ENCODE assay signal across 9 cellular contexts in genomic region chr9:682633-683508, GRCh38.
A peak's percentile ranks its signal among the peaks of the same experiment; 100 is the strongest.
DNase-seq lines count a peak whose midpoint lies in the region; ATAC-seq and TF ChIP-seq lines count a peak whose summit lies in the region.
"Had no signal": no experiment of that assay in that cellular context is flagged by ENCODE, and none has a peak within 500 bp of the region (broad histone marks: within the 10 kb centered on the region; RNA-seq: fewer than 3 reads in every experiment).

No MANE protein-coding gene starts in this region.

- no peaks in the 10 kb centered on the region for H3K9me3 ChIP-seq in Peyer's patch
- H3K9me3 ChIP-seq in endodermal cell (ENCODE audit: control insufficient read depth, low read length): peaks cover 8% of the 10 kb centered on the region
- no peaks in the 10 kb centered on the region for H3K9me3 ChIP-seq in tibial artery

- 71 to 79% methylated on average over 12 of the region's 12 CpGs for WGBS in endodermal cell (ENCODE audit: insufficient coverage in 1 of 2, insufficient read length in 1 of 2), 2 experiments

- DNase-seq in Peyer's patch (peak in 2 of 3 donors; percentile 68), endodermal cell (no peak), lung microvascular endothelial cell (ENCODE audit: low read depth in 2 of 2) (peak; percentile 73 to 77), tibial artery (no peak), NCI-H2171 treated with DMSO at 0.1 percent for 48 hours (lab: John Stamatoyannopoulos, UW) (no peak), CD1c-positive myeloid dendritic cell (ENCODE audit: extremely low spot score) (no peak)
- DNase-seq: immature natural killer cell had no signal

- no peak for TF ChIP-seq POLR2A in Peyer's patch (IDR thresholded peaks at IDR 0.05)

- no peaks in the 10 kb centered on the region for H3K4me1 ChIP-seq in Peyer's patch
- H3K4me1 ChIP-seq in endodermal cell (ENCODE audit: control insufficient read depth, insufficient read depth, low read length): peaks cover 11% of the 10 kb centered on the region
- H3K4me1 ChIP-seq in tibial artery: peaks cover 0 to 60% (median 32%) of the 10 kb centered on the region in 4 donors

- peaks cover 18% of the 10 kb centered on the region for H3K36me3 Mint-ChIP-seq in endodermal cell (ENCODE audit: low read depth)
- H3K36me3 Mint-ChIP-seq: immature natural killer cell had no signal

- no peak for ATAC-seq in HG03135 (IDR thresholded peaks at IDR 0.05; ENCODE audit: unreplicated experiment)
- ATAC-seq in HG02840 (IDR thresholded peaks at IDR 0.05; ENCODE audit: low FRiP score, unreplicated experiment): no peak

- H3K36me3 ChIP-seq in Peyer's patch (no peaks in the 10 kb centered on the region), endodermal cell (ENCODE audit: control insufficient read depth, insufficient read depth, low read length) (peaks cover 10% of the 10 kb centered on the region), tibial artery (no peaks in the 10 kb centered on the region)

- H3K4me3 ChIP-seq in Peyer's patch (peak overlapping the region in 2 of 4 donors; percentile 4 to 14), endodermal cell (ENCODE audit: low read length) (peak overlapping the region; percentile 30), tibial artery (no peak overlapping the region)

- intact Hi-C loops in tibial artery (cut with DNase I; ENCODE audit: low total_unique reads): loop anchor here (10.0 kb wide), 1 partner anchor 58 kb away; no protein-coding TSS in a partner anchor

- H3K27ac ChIP-seq in Peyer's patch: peak overlapping the region in 2 of 4 donors; percentile 55 to 62
- H3K27ac ChIP-seq in endodermal cell (ENCODE audit: low read depth, low read length): no peak overlapping the region
- H3K27ac ChIP-seq in tibial artery: peak overlapping the region; percentile 82 to 87

- H3K4me1 Mint-ChIP-seq in endodermal cell: peaks cover 38% of the 10 kb centered on the region

- H3K27ac Mint-ChIP-seq in endodermal cell: peak overlapping the region; percentile 94
- H3K27ac Mint-ChIP-seq: immature natural killer cell had no signal

- peak overlapping the region; percentile 9 for H3K9ac ChIP-seq in endodermal cell (ENCODE audit: extremely low read depth, low read length, poor library complexity, severe bottlenecking)

- H3K27me3 ChIP-seq in Peyer's patch (no peaks in the 10 kb centered on the region), endodermal cell (ENCODE audit: control insufficient read depth, insufficient read depth, low read length, poor library complexity, severe bottlenecking) (no peaks in the 10 kb centered on the region), tibial artery (no peaks in the 10 kb centered on the region)

- peak in 2 of 6 experiments; percentile 18 to 19 for TF ChIP-seq CTCF in Peyer's patch (IDR thresholded peaks at IDR 0.05)
- TF ChIP-seq CTCF in endodermal cell (conservative IDR thresholded peaks at IDR 0.05): no peak
- TF ChIP-seq CTCF in tibial artery (IDR thresholded peaks at IDR 0.05): no peak

- peaks cover 7% of the 10 kb centered on the region for H3K9me3 Mint-ChIP-seq in endodermal cell
- H3K9me3 Mint-ChIP-seq: immature natural killer cell had no signal

- H3K4me3 Mint-ChIP-seq in endodermal cell: peak overlapping the region; percentile 47
- H3K4me3 Mint-ChIP-seq: immature natural killer cell had no signal

- no peaks in the 10 kb centered on the region for H3K27me3 Mint-ChIP-seq in endodermal cell (ENCODE audit: insufficient read depth)

Comparison
In these comparisons a context has a peak if more than half of its experiments do, and no peak if none do; other contexts are left out.
1. DNase-seq: peak in Peyer's patch (2 of 3) and lung microvascular endothelial cell (2 of 2); none in endodermal cell (single experiment), tibial artery (0 of 2), NCI-H2171 treated with DMSO at 0.1 percent for 48 hours (single experiment) and CD1c-positive myeloid dendritic cell (single experiment).